In genomic region chr4:81605278-81605677, GRCh38 we compare ENCODE assay signal across 18 cellular contexts.
DNase-seq lines count a peak whose midpoint lies in the region; ATAC-seq and TF ChIP-seq lines count a peak whose summit lies in the region.
"Had no signal": no experiment of that assay in that cellular context is flagged by ENCODE, and none has a peak within 500 bp of the region (broad histone marks: within the 10 kb centered on the region; RNA-seq: fewer than 3 reads in every experiment).

No MANE protein-coding gene starts in this region.

- H3K4me3 ChIP-seq in spleen, result no peak overlapping the region
- H3K4me3 ChIP-seq: BLaER1, body of pancreas, Peyer's patch had no signal

- no peak for TF ChIP-seq POLR2A in spleen (IDR thresholded peaks at IDR 0.05)

- peak; percentile 16 for DNase-seq in NCI-H2171 treated with DMSO at 0.1 percent for 48 hours (lab: John Stamatoyannopoulos, UW)
- no peak for DNase-seq in NCI-H2171 (lab: John Stamatoyannopoulos, UW)
- peak; percentile 11 for DNase-seq in NCI-H524 treated with DMSO at 0.1 percent for 48 hours (lab: John Stamatoyannopoulos, UW)
- no peak for DNase-seq in left colon
- DNase-seq in spleen, result no peak
- no peak for DNase-seq in activated T-cell treated with anti-CD3 and anti-CD28 coated beads, Interleukin-2, amount 50 U/mL, for 4 hours
- DNase-seq in effector memory CD8-positive, alpha-beta T cell, result no peak
- DNase-seq: activated naive CD8-positive, alpha-beta T cell treated with anti-CD3 and anti-CD28 coated beads, Interleukin-2, amount 10 ng/mL, durations not matched to agents 7 days and 5 days; body of pancreas; NCI-H1048; Peyer's patch; stimulated activated CD4-positive, alpha-beta T cell treated with anti-CD3 and anti-CD28 coated beads, Interleukin-2, amount 100 ng/mL, for 48 hours had no signal

- H3K36me3 ChIP-seq in spleen, result no peaks in the 10 kb centered on the region
- H3K36me3 ChIP-seq: BLaER1, Peyer's patch had no signal

- no peaks in the 10 kb centered on the region for H3K9me3 ChIP-seq in spleen
- H3K9me3 ChIP-seq: body of pancreas, Peyer's patch had no signal

- peaks cover 21 to 53% (median 33%) of the 10 kb centered on the region in 6 donors for H3K4me1 ChIP-seq in spleen
- H3K4me1 ChIP-seq: body of pancreas had no signal

- no peak for TF ChIP-seq CTCF in spleen (IDR thresholded peaks at IDR 0.05 in 8 of 11, conservative IDR thresholded peaks at IDR 0.05 in 3 of 11)

- peaks cover 5% of the 10 kb centered on the region for H3K4me1 Mint-ChIP-seq in activated T-cell treated with anti-CD3 and anti-CD28 coated beads, Interleukin-2, amount 50 U/mL, for 4 hours (ENCODE audit: low read depth)
- no peaks in the 10 kb centered on the region for H3K4me1 Mint-ChIP-seq in effector memory CD8-positive, alpha-beta T cell (ENCODE audit: low read depth in 2 of 2)
- H3K4me1 Mint-ChIP-seq: activated T-helper 17 cell treated with anti-CD3 and anti-CD28 coated beads, Interleukin-2, amount 50 U/mL, for 72 hours had no signal

- peaks cover 3% of the 10 kb centered on the region for H3K9me3 Mint-ChIP-seq in activated T-cell treated with anti-CD3 and anti-CD28 coated beads, Interleukin-2, amount 50 U/mL, for 4 hours
- no peaks in the 10 kb centered on the region for H3K9me3 Mint-ChIP-seq in effector memory CD8-positive, alpha-beta T cell
- H3K9me3 Mint-ChIP-seq: activated naive CD8-positive, alpha-beta T cell treated with anti-CD3 and anti-CD28 coated beads, Interleukin-2, amount 10 ng/mL, durations not matched to agents 7 days and 5 days; activated T-helper 17 cell treated with anti-CD3 and anti-CD28 coated beads, Interleukin-2, amount 50 U/mL, for 72 hours had no signal

- H3K27me3 ChIP-seq in spleen (replicated peaks in 1 of 7), result no peaks in the 10 kb centered on the region
- H3K27me3 ChIP-seq: BLaER1, body of pancreas, Peyer's patch had no signal

- H3K27ac ChIP-seq in spleen, result peak overlapping the region in 5 of 8 donors; percentile 73 to 81 (median 76)
- H3K27ac ChIP-seq: body of pancreas, HL-60, parathyroid adenoma had no signal

- H3K27me3 Mint-ChIP-seq in activated T-cell treated with anti-CD3 and anti-CD28 coated beads, Interleukin-2, amount 50 U/mL, for 4 hours (ENCODE audit: low read depth), result no peaks in the 10 kb centered on the region
- peaks cover 9 to 13% of the 10 kb centered on the region in 2 donors for H3K27me3 Mint-ChIP-seq in effector memory CD8-positive, alpha-beta T cell
- H3K27me3 Mint-ChIP-seq: activated naive CD8-positive, alpha-beta T cell treated with anti-CD3 and anti-CD28 coated beads, Interleukin-2, amount 10 ng/mL, durations not matched to agents 7 days and 5 days had no signal

- H3K36me3 Mint-ChIP-seq in activated T-cell treated with anti-CD3 and anti-CD28 coated beads, Interleukin-2, amount 50 U/mL, for 4 hours (ENCODE audit: insufficient read depth), result no peaks in the 10 kb centered on the region
- peaks cover 3% of the 10 kb centered on the region for H3K36me3 Mint-ChIP-seq in effector memory CD8-positive, alpha-beta T cell (ENCODE audit: insufficient read depth)
- H3K36me3 Mint-ChIP-seq: activated naive CD8-positive, alpha-beta T cell treated with anti-CD3 and anti-CD28 coated beads, Interleukin-2, amount 10 ng/mL, durations not matched to agents 7 days and 5 days had no signal

- H3K27ac Mint-ChIP-seq in effector memory CD8-positive, alpha-beta T cell, result no peak overlapping the region
- H3K27ac Mint-ChIP-seq: activated naive CD8-positive, alpha-beta T cell treated with anti-CD3 and anti-CD28 coated beads, Interleukin-2, amount 10 ng/mL, durations not matched to agents 7 days and 5 days; activated T-helper 17 cell treated with anti-CD3 and anti-CD28 coated beads, Interleukin-2, amount 50 U/mL, for 72 hours had no signal

- peak; percentile 72 for ATAC-seq in left colon
- ATAC-seq in GM19395 (IDR thresholded peaks at IDR 0.05; ENCODE audit: unreplicated experiment), result no peak
- no peak for ATAC-seq in activated T-cell treated with anti-CD3 and anti-CD28 coated beads, Interleukin-2, amount 50 U/mL, for 4 hours
- no peak for ATAC-seq in effector memory CD8-positive, alpha-beta T cell (replicated peaks)
- ATAC-seq: activated CD4-positive, CD25-positive, alpha-beta regulatory T cell treated with anti-CD3 and anti-CD28 coated beads, Interleukin-2, amount 50 U/mL, for 24 hours; activated T-helper 17 cell treated with anti-CD3 and anti-CD28 coated beads, Interleukin-2, amount 50 U/mL, for 72 hours; body of pancreas had no signal

- no peak overlapping the region for H3K4me3 Mint-ChIP-seq in activated T-cell treated with anti-CD3 and anti-CD28 coated beads, Interleukin-2, amount 50 U/mL, for 4 hours
- H3K4me3 Mint-ChIP-seq in effector memory CD8-positive, alpha-beta T cell, result no peak overlapping the region
- H3K4me3 Mint-ChIP-seq: activated naive CD8-positive, alpha-beta T cell treated with anti-CD3 and anti-CD28 coated beads, Interleukin-2, amount 10 ng/mL, durations not matched to agents 7 days and 5 days; activated T-helper 17 cell treated with anti-CD3 and anti-CD28 coated beads, Interleukin-2, amount 50 U/mL, for 72 hours had no signal

- WGBS in spleen, 5 donors, result 45 to 58% (median 54%) methylated on average over 2 of the region's 2 CpGs

- intact Hi-C loops in left colon (cut with DNase I, micrococcal nuclease) (no loop called here), spleen (cut with DNase I; ENCODE audit: low total_unique reads) (no loop called here)

Comparison
In these comparisons a context has a peak if more than half of its experiments do, and no peak if none do; other contexts are left out.
1. DNase-seq: peak in NCI-H2171 treated with DMSO at 0.1 percent for 48 hours (single experiment) and NCI-H524 treated with DMSO at 0.1 percent for 48 hours (single experiment); none in NCI-H2171 (single experiment), left colon (0 of 2), spleen (single experiment), activated T-cell treated with anti-CD3 and anti-CD28 coated beads, Interleukin-2, amount 50 U/mL, for 4 hours (single experiment) and effector memory CD8-positive, alpha-beta T cell (0 of 3).